ENCODE assay signal across 8 cellular contexts in the genomic region with DNA sequence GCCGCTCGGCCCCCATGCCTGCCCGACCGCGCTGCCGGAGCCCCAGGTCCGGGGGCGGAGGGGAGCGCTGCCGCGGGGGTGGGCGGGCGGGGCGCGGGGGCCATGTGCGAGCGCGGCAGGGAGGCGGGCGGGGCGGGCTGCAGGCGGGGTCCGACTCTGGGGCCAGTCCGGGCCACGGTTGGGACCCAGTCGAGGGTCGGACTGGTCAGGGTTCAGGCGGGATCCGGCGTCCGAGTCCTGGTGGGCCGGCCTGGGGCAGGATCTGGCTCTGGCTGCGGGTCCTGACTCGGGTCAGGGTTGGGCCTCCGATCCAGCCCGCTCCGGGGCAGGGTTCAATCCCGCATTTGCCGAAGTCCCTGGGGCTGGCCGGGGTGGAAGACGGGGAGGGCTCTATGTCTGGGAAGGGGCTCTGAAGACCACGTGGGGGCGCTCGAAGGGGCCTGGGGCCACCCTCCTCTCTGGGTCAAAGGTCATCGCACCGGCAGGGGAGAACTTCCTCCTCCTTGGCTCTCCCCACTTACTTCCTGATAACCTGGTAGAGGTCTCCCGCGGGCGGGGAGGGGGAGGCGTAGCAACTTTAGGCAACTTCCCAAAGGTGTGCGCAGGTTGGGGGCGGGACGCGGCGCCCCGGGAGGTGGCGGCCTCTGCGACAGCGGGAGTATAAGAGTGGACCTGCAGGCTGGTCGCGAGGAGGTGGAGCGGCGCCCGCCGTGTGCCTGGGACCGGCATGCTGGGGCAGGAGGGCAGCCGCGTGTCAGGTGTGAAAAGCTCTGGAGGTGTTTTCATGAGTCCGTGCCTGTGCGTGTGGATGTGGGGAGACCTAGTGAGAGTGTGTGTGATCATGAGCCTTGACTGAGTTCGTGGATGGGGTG. TPM values are rescaled to one million over a fixed set of nuclear protein-coding genes. Genes with fewer than 3 reads are reported as not detected.
DNase-seq lines count a peak whose midpoint lies in the region; ATAC-seq and TF ChIP-seq lines count a peak whose summit lies in the region.

No MANE protein-coding gene starts in this region.

- ATAC-seq in HG02623 (IDR thresholded peaks at IDR 0.05; ENCODE audit: unreplicated experiment) (peak; percentile 15), HG03342 (IDR thresholded peaks at IDR 0.05; ENCODE audit: unreplicated experiment) (no peak)

- DNase-seq in NCI-H226 (peak; percentile 49), dermis blood vessel endothelial cell (peak; percentile 57), medulla oblongata (ENCODE audit: extremely low spot score) (peak; percentile 70)
- DNase-seq in activated CD4-positive, alpha-beta T cell treated with anti-CD3 and anti-CD28 coated beads for 4 hours: peak; percentile 76 to 79
- DNase-seq in stimulated activated CD8-positive, alpha-beta memory T cell treated with anti-CD3 and anti-CD28 coated beads, Interleukin-15, amount 100 ng/mL, for 24 hours (ENCODE audit: low read depth): peak; percentile 29

- TF ChIP-seq CTCF in GM12874 (IDR thresholded peaks at IDR 0.05; ENCODE audit: insufficient read depth, low read depth, low read length): peak; percentile 60

RNA-seq across cellular contexts. Expression of a gene that starts 0.6 kb away (rescaled TPM):
- 60.3 and 76.7 TPM in 2 replicates for total RNA-seq in dermis blood vessel endothelial cell

RNA-seq across cellular contexts. Expression of a gene that starts 5.8 kb away (rescaled TPM):
- total RNA-seq in dermis blood vessel endothelial cell: not detected in 2 replicates

RNA-seq across cellular contexts. Expression of a gene that starts 11.4 kb away (rescaled TPM):
- total RNA-seq in dermis blood vessel endothelial cell: 202 and 290 TPM in 2 replicates

RNA-seq across cellular contexts. Expression of a gene that starts 12.0 kb away (rescaled TPM):
- total RNA-seq in dermis blood vessel endothelial cell: 129 and 245 TPM in 2 replicates

RNA-seq across cellular contexts. Expression of a gene that starts 14.8 kb away (rescaled TPM):
- total RNA-seq in dermis blood vessel endothelial cell: 0.17 TPM in 1 of 2 replicates, not detected in the other
